Comparison of ENCODE assay signal across 15 cellular contexts in genomic region chr11:15906481-15907035, GRCh38.
DNase-seq lines count a peak whose midpoint lies in the region; ATAC-seq, FAIRE-seq and TF ChIP-seq lines count a peak whose summit lies in the region.
"Had no signal": no experiment of that assay in that cellular context is flagged by ENCODE, and none has a peak within 500 bp of the region (broad histone marks: within the 10 kb centered on the region; RNA-seq: fewer than 3 reads in every experiment).

No MANE protein-coding gene starts in this region.

- ATAC-seq in upper lobe of right lung (no peak), GM18502 (IDR thresholded peaks at IDR 0.05; ENCODE audit: poor library complexity, unreplicated experiment) (no peak), HG03520 (IDR thresholded peaks at IDR 0.05; ENCODE audit: unreplicated experiment) (no peak)
- ATAC-seq: HCT116 had no signal

- H3K36me3 ChIP-seq in mesendoderm (ENCODE audit: control insufficient read depth, insufficient read depth, low read length): no peaks in the 10 kb centered on the region
- H3K36me3 ChIP-seq in upper lobe of right lung: no peaks in the 10 kb centered on the region
- H3K36me3 ChIP-seq in adrenal gland (replicated peaks in 1 of 2): no peaks in the 10 kb centered on the region
- H3K36me3 ChIP-seq: BE2C had no signal

- H3K27me3 ChIP-seq in AG04450 (ENCODE audit: control insufficient read depth, insufficient read depth, low read length) (no peaks in the 10 kb centered on the region), mesendoderm (ENCODE audit: insufficient read depth, low read length, poor library complexity) (no peaks in the 10 kb centered on the region), upper lobe of right lung (no peaks in the 10 kb centered on the region), adrenal gland (no peaks in the 10 kb centered on the region)
- H3K27me3 ChIP-seq: BE2C had no signal

- H3K18ac ChIP-seq in mesendoderm (ENCODE audit: low read length): no peak overlapping the region

- H2AK5ac ChIP-seq in mesendoderm (ENCODE audit: low read length): no peak overlapping the region

- no peak overlapping the region for H2BK5ac ChIP-seq in mesendoderm (ENCODE audit: low read length)

- DNase-seq in AG04450 (ENCODE audit: low read depth, low spot score) (no peak), GM12891 (ENCODE audit: insufficient read length, low spot score) (no peak), mesendoderm (no peak), upper lobe of right lung (peak; percentile 31), adrenal gland (no peak)
- DNase-seq: BE2C; CD4-positive, alpha-beta memory T cell; DMS79 had no signal

- intact Hi-C loops in upper lobe of right lung (cut with DNase I) (no loop called here), adrenal gland (cut with DNase I) (no loop called here)

- FAIRE-seq in GM12891 (lab: Jason Lieb, UNC): peak; percentile 50
- FAIRE-seq: A204.1, G401.6, H54 had no signal

- H2BK120ac ChIP-seq in mesendoderm (ENCODE audit: low read depth, low read length): no peak overlapping the region

- H3K27ac ChIP-seq in AG04450 (ENCODE audit: low read depth, low read length) (peak overlapping the region; percentile 11), mesendoderm (ENCODE audit: low read depth, low read length) (no peak overlapping the region), upper lobe of right lung (no peak overlapping the region), adrenal gland (no peak overlapping the region)
- H3K27ac ChIP-seq: C4-2B had no signal

- 100% methylated on average over 1 of the region's 15 CpGs for WGBS in mesendoderm (ENCODE audit: extremely low coverage, insufficient coverage, low lambda C conversion rate)
- WGBS in adrenal gland, 4 donors: 73 to 83% (median 78%) methylated on average over 15 of the region's 15 CpGs

- POLR2A ChIA-PET in AG04450 (lab: Yijun Ruan, JAX): no interaction called here

- H3K79me1 ChIP-seq in mesendoderm (ENCODE audit: low read length): no peaks in the 10 kb centered on the region

- no peak overlapping the region for H4K5ac ChIP-seq in mesendoderm (ENCODE audit: low read length)

- TF ChIP-seq POLR2A in GM12891 (IDR thresholded peaks at IDR 0.05; ENCODE audit: low read depth, low read length) (no peak), adrenal gland (IDR thresholded peaks at IDR 0.05) (no peak)

- no peak overlapping the region for H3K9ac ChIP-seq in mesendoderm (ENCODE audit: low read length)

- no peaks in the 10 kb centered on the region for H3K9me3 ChIP-seq in AG04450 (ENCODE audit: control insufficient read depth, insufficient read depth, low read length)
- H3K9me3 ChIP-seq in upper lobe of right lung: no peaks in the 10 kb centered on the region
- no peaks in the 10 kb centered on the region for H3K9me3 ChIP-seq in adrenal gland (replicated peaks in 1 of 3)
- H3K9me3 ChIP-seq: BE2C had no signal

- peak overlapping the region; percentile 34 for H3K56ac ChIP-seq in mesendoderm (ENCODE audit: low read length)

- H3K4me2 ChIP-seq in mesendoderm (ENCODE audit: low read length): no peak overlapping the region

- CTCF ChIA-PET in AG04450 (lab: Charles Lee): no interaction called here

- peaks cover 9% of the 10 kb centered on the region for H3K4me1 ChIP-seq in mesendoderm (ENCODE audit: control insufficient read depth, low read depth, low read length)
- no peaks in the 10 kb centered on the region for H3K4me1 ChIP-seq in upper lobe of right lung
- H3K4me1 ChIP-seq in adrenal gland (replicated peaks in 1 of 2): no peaks in the 10 kb centered on the region
- H3K4me1 ChIP-seq: BE2C had no signal

- H3K4me3 ChIP-seq in AG04450 (ENCODE audit: low read depth, low read length) (no peak overlapping the region), mesendoderm (ENCODE audit: low read length) (no peak overlapping the region), upper lobe of right lung (no peak overlapping the region), adrenal gland (no peak overlapping the region)

- no peaks in the 10 kb centered on the region for H3K79me2 ChIP-seq in mesendoderm (ENCODE audit: control insufficient read depth, insufficient read depth, low read length)

- no peak overlapping the region for H3K23ac ChIP-seq in mesendoderm (ENCODE audit: low read length)

- TF ChIP-seq CTCF in AG04450 (IDR thresholded peaks at IDR 0.05; ENCODE audit: low read depth, low read length) (no peak), upper lobe of right lung (IDR thresholded peaks at IDR 0.05) (no peak), adrenal gland (IDR thresholded peaks at IDR 0.05) (no peak)

- no peak overlapping the region for H2BK15ac ChIP-seq in mesendoderm (replicated peaks; ENCODE audit: low read depth)

- H3K4ac ChIP-seq in mesendoderm (ENCODE audit: low read depth, low read length): no peak overlapping the region

- no peak overlapping the region for H4K8ac ChIP-seq in mesendoderm (ENCODE audit: low read depth, low read length)

TF ChIP-seq in GM12891, 5 proteins besides CTCF, POLR2A, EP300 and RAD21:
- no peak for TF ChIP-seq POU2F2 (IDR thresholded peaks at IDR 0.05; ENCODE audit: low read depth, low read length)
- TF ChIP-seq POLR2AphosphoS5 (IDR thresholded peaks at IDR 0.05; ENCODE audit: low read depth, low read length): no peak
- no peak for TF ChIP-seq PAX5 (IDR thresholded peaks at IDR 0.05; ENCODE audit: insufficient read depth, low read length, severe bottlenecking)
- TF ChIP-seq SPI1 (IDR thresholded peaks at IDR 0.05; ENCODE audit: low read depth, low read length): no peak
- no peak for TF ChIP-seq TAF1 (IDR thresholded peaks at IDR 0.05; ENCODE audit: low read depth, low read length)
TF ChIP-seq in GM12891: peak in this region for 0.
